Comparison of ENCODE assay signal across 17 cellular contexts in genomic region chr10:121865554-121865953, GRCh38.
"Had no signal": no experiment of that assay in that cellular context is flagged by ENCODE, and none has a peak within 500 bp of the region (broad histone marks: within the 10 kb centered on the region; RNA-seq: fewer than 3 reads in every experiment).

No MANE protein-coding gene starts in this region.

- ATAC-seq: left colon; naive thymus-derived CD4-positive, alpha-beta T cell; WTC11 had no signal

- H3K27me3 Mint-ChIP-seq: activated CD4-positive, alpha-beta T cell treated with anti-CD3 and anti-CD28 coated beads, Interleukin-2, amount 10 ng/mL, durations not matched to agents 24 days and 14 days; activated naive CD4-positive, alpha-beta T cell treated with anti-CD3 and anti-CD28 coated beads, Interleukin-2, amount 10 ng/mL, durations not matched to agents 7 days and 5 days; naive thymus-derived CD4-positive, alpha-beta T cell had no signal

- H3K9me3 Mint-ChIP-seq: activated CD4-positive, alpha-beta T cell treated with anti-CD3 and anti-CD28 coated beads, Interleukin-2, amount 10 ng/mL, durations not matched to agents 24 days and 14 days; activated naive CD4-positive, alpha-beta T cell treated with anti-CD3 and anti-CD28 coated beads, Interleukin-2, amount 10 ng/mL, durations not matched to agents 7 days and 5 days; activated T-helper 2 cell treated with anti-CD3 and anti-CD28 coated beads, Interferon-gamma antibody, Interleukin-2, Interleukin-4, amounts not matched to agents 10 μg/mL and 5 μg/mL and 100 μg/mL, durations not matched to agents 14 hours and 24 hours and 36 hours; immature natural killer cell; naive thymus-derived CD4-positive, alpha-beta T cell had no signal

- H3K4me1 Mint-ChIP-seq: activated CD4-positive, alpha-beta T cell treated with anti-CD3 and anti-CD28 coated beads, Interleukin-2, amount 10 ng/mL, durations not matched to agents 24 days and 14 days; activated naive CD4-positive, alpha-beta T cell treated with anti-CD3 and anti-CD28 coated beads, Interleukin-2, amount 10 ng/mL, durations not matched to agents 7 days and 5 days; WTC11 had no signal

- DNase-seq: activated CD4-positive, alpha-beta T cell treated with anti-CD3 and anti-CD28 coated beads, Interleukin-2, amount 10 ng/mL, durations not matched to agents 24 days and 14 days; activated CD8-positive, alpha-beta memory T cell treated with anti-CD3 and anti-CD28 coated beads for 24 hours; activated naive CD4-positive, alpha-beta T cell treated with anti-CD3 and anti-CD28 coated beads, Interleukin-2, amount 10 ng/mL, durations not matched to agents 7 days and 5 days; glutamatergic neuron; immature natural killer cell; left colon; naive thymus-derived CD4-positive, alpha-beta T cell; retina; stimulated activated CD4-positive, alpha-beta T cell treated with anti-CD3 and anti-CD28 coated beads, Interleukin-15, amount 100 ng/mL, for 24 hours; stimulated activated CD4-positive, alpha-beta T cell treated with anti-CD3 and anti-CD28 coated beads, Interleukin-4, amount 100 ng/mL, for 24 hours had no signal

- H3K27ac ChIP-seq: cardiac muscle cell, esophagus muscularis mucosa, neutrophil had no signal

- H3K4me3 Mint-ChIP-seq: activated CD4-positive, alpha-beta T cell treated with anti-CD3 and anti-CD28 coated beads, Interleukin-2, amount 10 ng/mL, durations not matched to agents 24 days and 14 days; activated naive CD4-positive, alpha-beta T cell treated with anti-CD3 and anti-CD28 coated beads, Interleukin-2, amount 10 ng/mL, durations not matched to agents 7 days and 5 days; immature natural killer cell; naive thymus-derived CD4-positive, alpha-beta T cell; WTC11 had no signal

- H3K27ac Mint-ChIP-seq: activated CD4-positive, alpha-beta T cell treated with anti-CD3 and anti-CD28 coated beads, Interleukin-2, amount 10 ng/mL, durations not matched to agents 24 days and 14 days; activated naive CD4-positive, alpha-beta T cell treated with anti-CD3 and anti-CD28 coated beads, Interleukin-2, amount 10 ng/mL, durations not matched to agents 7 days and 5 days; activated T-helper 2 cell treated with anti-CD3 and anti-CD28 coated beads, Interferon-gamma antibody, Interleukin-2, Interleukin-4, amounts not matched to agents 10 μg/mL and 5 μg/mL and 100 μg/mL, durations not matched to agents 14 hours and 24 hours and 36 hours; naive thymus-derived CD4-positive, alpha-beta T cell; WTC11 had no signal

- FAIRE-seq: colon, urothelium cell line had no signal
